6 cellular contexts compared by ENCODE assay signal in genomic region chr11:120816176-120816575, GRCh38.
"Had no signal": no experiment of that assay in that cellular context is flagged by ENCODE, and none has a peak within 500 bp of the region (broad histone marks: within the 10 kb centered on the region; RNA-seq: fewer than 3 reads in every experiment).

No MANE protein-coding gene starts in this region.

- ATAC-seq: K562 had no signal

- DNase-seq: H9, HCEC 1CT, IMR-90, KG1 had no signal

- H3K4me3 ChIP-seq: GM23338, K562 had no signal
